In genomic region chrX:115011428-115011827, GRCh38 we compare ENCODE assay signal across 23 cellular contexts. TPM values are rescaled to one million over a fixed set of nuclear protein-coding genes. Genes with fewer than 3 reads are reported as not detected.
A peak's percentile ranks its signal among the peaks of the same experiment; 100 is the strongest.
DNase-seq lines count a peak whose midpoint lies in the region; ATAC-seq and TF ChIP-seq lines count a peak whose summit lies in the region.
"Had no signal": no experiment of that assay in that cellular context is flagged by ENCODE, and none has a peak within 500 bp of the region (broad histone marks: within the 10 kb centered on the region; RNA-seq: fewer than 3 reads in every experiment).

No MANE protein-coding gene starts in this region.

- 38 to 46% methylated on average over 1 of the region's 1 CpG for WGBS in transverse colon (ENCODE audit: low coverage in 1 of 2), 2 donors

- H3K9me3 ChIP-seq in adipocyte (ENCODE audit: control insufficient read depth, low read length) (peaks cover 15% of the 10 kb centered on the region), transverse colon (no peaks in the 10 kb centered on the region)
- H3K9me3 ChIP-seq: A549, BE2C had no signal

- H3K36me3 ChIP-seq in adipocyte (ENCODE audit: control insufficient read depth, insufficient read depth, low read length, severe bottlenecking) = no peaks in the 10 kb centered on the region
- H3K36me3 ChIP-seq in transverse colon = no peaks in the 10 kb centered on the region
- H3K36me3 ChIP-seq: BE2C; BLaER1 treated with 17β-estradiol and CSF1 and Interleukin-3, amounts not matched to agents 10 nM and 100 nM had no signal

- H3K4me1 ChIP-seq in adipocyte (ENCODE audit: control insufficient read depth, insufficient read depth, low read length) (no peaks in the 10 kb centered on the region), transverse colon (no peaks in the 10 kb centered on the region)
- H3K4me1 ChIP-seq: A549; BE2C; BLaER1 treated with 17β-estradiol and CSF1 and Interleukin-3, amounts not matched to agents 10 nM and 100 nM had no signal

- no peak overlapping the region for H3K4me3 ChIP-seq in adipocyte (ENCODE audit: low read length)
- H3K4me3 ChIP-seq in transverse colon = no peak overlapping the region
- H3K4me3 ChIP-seq: A549; BLaER1 treated with 17β-estradiol and CSF1 and Interleukin-3, amounts not matched to agents 10 nM and 100 nM; GM12878; GM23248 had no signal

- no peak for TF ChIP-seq CTCF in transverse colon (IDR thresholded peaks at IDR 0.05)

- H3K27me3 ChIP-seq in adipocyte (replicated peaks; ENCODE audit: control insufficient read depth, insufficient read depth, low read length) = peaks cover 7% of the 10 kb centered on the region
- no peaks in the 10 kb centered on the region for H3K27me3 ChIP-seq in transverse colon
- H3K27me3 ChIP-seq: BE2C had no signal

- in situ Hi-C loops in transverse colon (cut with MboI; ENCODE audit: low pct_ligation_motif_present in 1 of 4, low pct_unique_long_range_greater_than_20kb in 1 of 4, low sequenced_read_pairs in 3 of 4) = no loop called here

- no peak for TF ChIP-seq POLR2A in transverse colon (IDR thresholded peaks at IDR 0.05)

- no peak for ATAC-seq in HG02870 (IDR thresholded peaks at IDR 0.05; ENCODE audit: unreplicated experiment)
- ATAC-seq: A549, GM12878 had no signal

- no peak for TF ChIP-seq EP300 in transverse colon (IDR thresholded peaks at IDR 0.05; ENCODE audit: low read depth)

- intact Hi-C loops in transverse colon (cut with DNase I; ENCODE audit: low total_unique reads) = no loop called here

- H3K27ac ChIP-seq in epithelial cell of prostate (peak overlapping the region; percentile 88), transverse colon (no peak overlapping the region)
- H3K27ac ChIP-seq: A549; BLaER1 treated with 17β-estradiol and CSF1 and Interleukin-3, amounts not matched to agents 10 nM and 100 nM; GM23248 had no signal

- H3K9ac ChIP-seq in adipocyte (ENCODE audit: low read length) = peak overlapping the region; percentile 6
- H3K9ac ChIP-seq: BLaER1 treated with 17β-estradiol and CSF1 and Interleukin-3, amounts not matched to agents 10 nM and 100 nM; GM23248 had no signal

- DNase-seq in NCI-H226 (peak; percentile 6), adipocyte (ENCODE audit: low read depth) (no peak), epithelial cell of prostate (ENCODE audit: low read depth, low spot score) (no peak), NCI-H146 treated with DMSO at 0.1 percent for 48 hours (lab: John Stamatoyannopoulos, UW; ENCODE audit: unreplicated experiment) (no peak), transverse colon (no peak)
- DNase-seq: 8988T; ACHN; AML-193; BE2C; CD4-positive, alpha-beta T cell; CD8-positive, alpha-beta memory T cell; DMS 273 treated with DMSO at 0.1 percent for 48 hours; DMS79; EL; GDM1; GM23248; H7; HCEC 1CT had no signal

RNA-seq across cellular contexts. Expression of gene IL13RA2, which starts 6.0 kb away (rescaled TPM):
- not detected for total RNA-seq in transverse colon
- total RNA-seq: CD4-positive, alpha-beta T cell; CD8-positive, alpha-beta memory T cell; GM12878; H1; H7 had no signal
